8 cellular contexts compared by ENCODE assay signal in genomic region chr12:27652174-27652763, GRCh38. TPM values are rescaled to one million over a fixed set of nuclear protein-coding genes. Genes with fewer than 3 reads are reported as not detected.
DNase-seq lines count a peak whose midpoint lies in the region; ATAC-seq, FAIRE-seq and TF ChIP-seq lines count a peak whose summit lies in the region.
"Had no signal": no experiment of that assay in that cellular context is flagged by ENCODE, and none has a peak within 500 bp of the region (broad histone marks: within the 10 kb centered on the region; RNA-seq: fewer than 3 reads in every experiment).

No MANE protein-coding gene starts in this region.

- H3K27ac Mint-ChIP-seq in brain, result no peak overlapping the region
- H3K27ac Mint-ChIP-seq: activated naive CD8-positive, alpha-beta T cell had no signal

- H4K20me1 ChIP-seq in smooth muscle cell (ENCODE audit: low read depth), result no peaks in the 10 kb centered on the region

- H3K9ac ChIP-seq in NT2/D1 (ENCODE audit: insufficient read length, low read depth) (no peak overlapping the region), smooth muscle cell (ENCODE audit: low read depth) (no peak overlapping the region)

- H3K27ac ChIP-seq in smooth muscle cell (ENCODE audit: low read depth), result no peak overlapping the region

- H2AFZ ChIP-seq in smooth muscle cell (ENCODE audit: low read depth), result no peak overlapping the region

- H3K36me3 ChIP-seq in NT2/D1 (ENCODE audit: insufficient read depth, insufficient read length, low read length) (peaks cover 55% of the 10 kb centered on the region), smooth muscle cell (ENCODE audit: low read depth) (peaks cover 17% of the 10 kb centered on the region)

- H3K4me3 ChIP-seq in NT2/D1 (ENCODE audit: insufficient read length, low read depth), result no peak overlapping the region
- no peak overlapping the region for H3K4me3 ChIP-seq in smooth muscle cell

- no peaks in the 10 kb centered on the region for H3K9me3 Mint-ChIP-seq in brain

- H3K4me1 ChIP-seq in NT2/D1 (ENCODE audit: insufficient read depth, insufficient read length), result no peaks in the 10 kb centered on the region
- H3K4me1 ChIP-seq in smooth muscle cell (ENCODE audit: low read depth), result no peaks in the 10 kb centered on the region

- peak; percentile 81 for DNase-seq in EH (ENCODE audit: low read depth)
- DNase-seq in HTR-8/SVneo (ENCODE audit: insufficient read length, low spot score), result peak; percentile 89
- peak; percentile 97 for DNase-seq in NT2/D1 (ENCODE audit: low read depth, low spot score)
- DNase-seq in iPS DF 19.7 (ENCODE audit: low read depth, low spot score), result peak; percentile 30
- no peak for DNase-seq in smooth muscle cell (lab: John Stamatoyannopoulos, UW; ENCODE audit: unreplicated experiment)

- H3F3A ChIP-seq in smooth muscle cell (ENCODE audit: low read depth), result peaks cover 3% of the 10 kb centered on the region

- FAIRE-seq in HTR-8/SVneo (lab: Jason Lieb, UNC), result peak; percentile 80

- no peaks in the 10 kb centered on the region for H3K27me3 Mint-ChIP-seq in brain

- no peak overlapping the region for H3K4me3 Mint-ChIP-seq in brain
- H3K4me3 Mint-ChIP-seq: activated naive CD8-positive, alpha-beta T cell had no signal

- 63% methylated on average over 1 of the region's 1 CpG for WGBS in smooth muscle cell (ENCODE audit: low lambda C conversion rate)

- no peak for ATAC-seq in GM21367 (IDR thresholded peaks at IDR 0.05; ENCODE audit: unreplicated experiment)

- peak; percentile 72 to 81 for TF ChIP-seq CTCF in brain (conservative IDR thresholded peaks at IDR 0.05)
- peak; percentile 91 for TF ChIP-seq CTCF in smooth muscle cell (IDR thresholded peaks at IDR 0.05; ENCODE audit: borderline replicate concordance, insufficient read depth, poor library complexity, severe bottlenecking)

- H3K36me3 Mint-ChIP-seq in brain, result peaks cover 17% of the 10 kb centered on the region

- H3K4me2 ChIP-seq in smooth muscle cell, result no peak overlapping the region

- no peaks in the 10 kb centered on the region for H3K9me3 ChIP-seq in NT2/D1 (ENCODE audit: insufficient read depth, low read length)
- no peaks in the 10 kb centered on the region for H3K9me3 ChIP-seq in smooth muscle cell (replicated peaks; ENCODE audit: low read depth)

- H3K79me2 ChIP-seq in smooth muscle cell (ENCODE audit: low read depth), result no peaks in the 10 kb centered on the region

- H3K27me3 ChIP-seq in NT2/D1 (ENCODE audit: insufficient read depth, insufficient read length), result no peaks in the 10 kb centered on the region
- no peaks in the 10 kb centered on the region for H3K27me3 ChIP-seq in smooth muscle cell (ENCODE audit: low read depth)

- no peaks in the 10 kb centered on the region for H3K4me1 Mint-ChIP-seq in brain

RNA-seq across cellular contexts. Expression of gene REP15, which starts 44.0 kb away (rescaled TPM):
- polyA plus RNA-seq in brain (ENCODE audit: insufficient read depth, low read depth, low replicate concordance) (0.53 TPM), smooth muscle cell (0.47 and 2.2 TPM in 2 replicates)
- 1.7 and 3.6 TPM in 2 replicates for total RNA-seq in smooth muscle cell

RNA-seq across cellular contexts. Expression of gene MRPS35, which starts 58.4 kb away (rescaled TPM):
- polyA plus RNA-seq in brain (ENCODE audit: insufficient read depth, low read depth, low replicate concordance), result 25.0 TPM
- total RNA-seq in smooth muscle cell, result 75.6 and 77.1 TPM in 2 replicates
- polyA plus RNA-seq in smooth muscle cell, result 51.6 and 55.6 TPM in 2 replicates
